Comparison of ENCODE assay signal across 13 cellular contexts in the genomic region with DNA sequence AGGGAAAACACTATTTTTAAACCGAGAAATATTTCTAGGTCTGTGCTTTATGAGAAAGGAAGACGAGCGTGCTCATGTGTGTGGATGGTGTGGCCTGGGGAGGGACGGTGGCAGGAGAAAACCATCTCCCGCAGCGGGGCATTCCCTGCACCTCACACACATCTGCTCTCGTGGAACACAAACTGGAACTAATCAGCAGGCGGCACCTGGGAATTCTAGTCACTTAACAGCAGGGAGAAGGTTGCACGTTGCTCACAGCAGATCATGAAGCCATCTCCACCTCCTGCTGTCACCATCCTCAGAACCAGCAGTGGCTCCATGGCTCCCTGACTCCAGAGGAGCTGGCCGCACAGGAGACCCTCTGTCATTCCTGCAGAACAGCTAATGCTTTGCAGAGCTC. TPM values are rescaled to one million over a fixed set of nuclear protein-coding genes. Genes with fewer than 3 reads are reported as not detected.
DNase-seq lines count a peak whose midpoint lies in the region; ATAC-seq and TF ChIP-seq lines count a peak whose summit lies in the region.
"Had no signal": no experiment of that assay in that cellular context is flagged by ENCODE, and none has a peak within 500 bp of the region (broad histone marks: within the 10 kb centered on the region; RNA-seq: fewer than 3 reads in every experiment).

No MANE protein-coding gene starts in this region.

- peak; percentile 9 to 29 for ATAC-seq in activated naive CD4-positive, alpha-beta T cell treated with anti-CD3 and anti-CD28 coated beads, Interleukin-2, amount 50 U/mL, for 72 hours
- no peak for ATAC-seq in activated naive CD8-positive, alpha-beta T cell treated with anti-CD3 and anti-CD28 coated beads, Interleukin-2, amount 10 ng/mL, durations not matched to agents 7 days and 5 days (ENCODE audit: low read depth)
- ATAC-seq in GM21723 (IDR thresholded peaks at IDR 0.05; ENCODE audit: unreplicated experiment) (no peak), HG03457 (IDR thresholded peaks at IDR 0.05; ENCODE audit: unreplicated experiment) (no peak)

- peaks cover 0 to 5% of the 10 kb centered on the region in 2 donors for H3K9me3 Mint-ChIP-seq in activated naive CD4-positive, alpha-beta T cell treated with anti-CD3 and anti-CD28 coated beads, Interleukin-2, amount 50 U/mL, for 72 hours
- no peaks in the 10 kb centered on the region for H3K9me3 Mint-ChIP-seq in activated naive CD4-positive, alpha-beta T cell treated with anti-CD3 and anti-CD28 coated beads for 36 hours
- H3K9me3 Mint-ChIP-seq in activated naive CD8-positive, alpha-beta T cell treated with anti-CD3 and anti-CD28 coated beads, Interleukin-2, amount 10 ng/mL, durations not matched to agents 7 days and 5 days: peaks cover 3% of the 10 kb centered on the region

- DNase-seq in activated naive CD4-positive, alpha-beta T cell treated with anti-CD3 and anti-CD28 coated beads, Interleukin-2, amount 50 U/mL, for 72 hours (ENCODE audit: low spot score in 2 of 2): no peak
- no peak for DNase-seq in activated naive CD4-positive, alpha-beta T cell treated with anti-CD3 and anti-CD28 coated beads for 36 hours
- DNase-seq in activated naive CD8-positive, alpha-beta T cell treated with anti-CD3 and anti-CD28 coated beads, Interleukin-2, amount 10 ng/mL, durations not matched to agents 7 days and 5 days: no peak
- peak; percentile 9 for DNase-seq in mucosa of gallbladder (ENCODE audit: low spot score)
- no peak for DNase-seq in uterus
- DNase-seq in tibial nerve (ENCODE audit: low spot score in 2 of 2): no peak
- DNase-seq: AML-193, KG1, NCI-H345, WERI-Rb-1 had no signal

- H3K4me3 Mint-ChIP-seq in activated naive CD4-positive, alpha-beta T cell treated with anti-CD3 and anti-CD28 coated beads for 36 hours: no peak overlapping the region
- peak overlapping the region; percentile 76 for H3K4me3 Mint-ChIP-seq in activated naive CD8-positive, alpha-beta T cell treated with anti-CD3 and anti-CD28 coated beads, Interleukin-2, amount 10 ng/mL, durations not matched to agents 7 days and 5 days

- POLR2A ChIA-PET in activated naive CD8-positive, alpha-beta T cell treated with anti-CD3 and anti-CD28 coated beads, Interleukin-2, amount 10 ng/mL, durations not matched to agents 7 days and 5 days (lab: Charles Lee): interaction anchor here (0.8 kb wide), 1 partner anchor 51 kb away, joined by 6 read pairs; no protein-coding TSS in a partner anchor

- peaks cover 0 to 12% of the 10 kb centered on the region in 2 donors for H3K36me3 Mint-ChIP-seq in activated naive CD4-positive, alpha-beta T cell treated with anti-CD3 and anti-CD28 coated beads, Interleukin-2, amount 50 U/mL, for 72 hours
- peaks cover 4% of the 10 kb centered on the region for H3K36me3 Mint-ChIP-seq in activated naive CD4-positive, alpha-beta T cell treated with anti-CD3 and anti-CD28 coated beads for 36 hours (ENCODE audit: low read depth)
- H3K36me3 Mint-ChIP-seq in activated naive CD8-positive, alpha-beta T cell treated with anti-CD3 and anti-CD28 coated beads, Interleukin-2, amount 10 ng/mL, durations not matched to agents 7 days and 5 days: peaks cover 15% of the 10 kb centered on the region

- TF ChIP-seq EP300 in tibial nerve (IDR thresholded peaks at IDR 0.05): no peak

- H3K4me3 ChIP-seq in uterus (no peak overlapping the region), tibial nerve (no peak overlapping the region)

- no peak overlapping the region for H3K27ac Mint-ChIP-seq in activated naive CD4-positive, alpha-beta T cell treated with anti-CD3 and anti-CD28 coated beads, Interleukin-2, amount 50 U/mL, for 72 hours
- no peak overlapping the region for H3K27ac Mint-ChIP-seq in activated naive CD4-positive, alpha-beta T cell treated with anti-CD3 and anti-CD28 coated beads for 36 hours
- no peak overlapping the region for H3K27ac Mint-ChIP-seq in activated naive CD8-positive, alpha-beta T cell treated with anti-CD3 and anti-CD28 coated beads, Interleukin-2, amount 10 ng/mL, durations not matched to agents 7 days and 5 days

- H3K36me3 ChIP-seq in uterus (no peaks in the 10 kb centered on the region), tibial nerve (peaks cover 0 to 9% (median 0%) of the 10 kb centered on the region in 3 donors)

- peaks cover 0 to 7% of the 10 kb centered on the region in 2 donors for H3K4me1 ChIP-seq in uterus
- H3K4me1 ChIP-seq in tibial nerve: peaks cover 0 to 20% (median 14%) of the 10 kb centered on the region in 4 donors

- CTCF ChIA-PET in activated naive CD4-positive, alpha-beta T cell treated with anti-CD3 and anti-CD28 coated beads for 36 hours (lab: Charles Lee): interaction anchor here (1.2 kb wide), 1 partner anchor 173 kb away, joined by 3 read pairs; no protein-coding TSS in a partner anchor

- 47 to 55% methylated on average over 10 of the region's 10 CpGs for WGBS in tibial nerve, 2 donors

- no peaks in the 10 kb centered on the region for H3K9me3 ChIP-seq in uterus
- H3K9me3 ChIP-seq in tibial nerve: no peaks in the 10 kb centered on the region

- peaks cover 52% of the 10 kb centered on the region for H3K4me1 Mint-ChIP-seq in activated naive CD4-positive, alpha-beta T cell treated with anti-CD3 and anti-CD28 coated beads for 36 hours (ENCODE audit: low read depth)
- peaks cover 43% of the 10 kb centered on the region for H3K4me1 Mint-ChIP-seq in activated naive CD8-positive, alpha-beta T cell treated with anti-CD3 and anti-CD28 coated beads, Interleukin-2, amount 10 ng/mL, durations not matched to agents 7 days and 5 days

- peak overlapping the region; percentile 31 to 42 for H3K27ac ChIP-seq in uterus
- H3K27ac ChIP-seq in tibial nerve: peak overlapping the region in 2 of 4 donors; percentile 52 to 58
- H3K27ac ChIP-seq: RWPE1, WERI-Rb-1 had no signal

- H3K27me3 ChIP-seq in uterus: no peaks in the 10 kb centered on the region
- H3K27me3 ChIP-seq in tibial nerve: no peaks in the 10 kb centered on the region

- TF ChIP-seq CTCF in uterus (IDR thresholded peaks at IDR 0.05) (no peak), tibial nerve (IDR thresholded peaks at IDR 0.05) (no peak)

- intact Hi-C loops in activated naive CD4-positive, alpha-beta T cell treated with anti-CD3 and anti-CD28 coated beads for 36 hours (cut with micrococcal nuclease): loop anchor here (2.0 to 5.0 kb wide), 3 partner anchors 32 to 579 kb away; a partner anchor contains a TSS
- intact Hi-C loops in uterus (cut with DNase I; ENCODE audit: low total_unique reads): no loop called here

- H3K27me3 Mint-ChIP-seq in activated naive CD4-positive, alpha-beta T cell treated with anti-CD3 and anti-CD28 coated beads for 36 hours (ENCODE audit: low read depth): no peaks in the 10 kb centered on the region
- no peaks in the 10 kb centered on the region for H3K27me3 Mint-ChIP-seq in activated naive CD8-positive, alpha-beta T cell treated with anti-CD3 and anti-CD28 coated beads, Interleukin-2, amount 10 ng/mL, durations not matched to agents 7 days and 5 days

- TF ChIP-seq POLR2A in uterus (IDR thresholded peaks at IDR 0.05) (no peak), tibial nerve (IDR thresholded peaks at IDR 0.05) (no peak)

RNA-seq across cellular contexts. Expression of a gene that starts 35.2 kb away (rescaled TPM):
- 1 to 10 TPM; 4.8 to 8.9 TPM for total RNA-seq in activated naive CD4-positive, alpha-beta T cell treated with anti-CD3 and anti-CD28 coated beads, Interleukin-2, amount 50 U/mL, for 72 hours
- total RNA-seq in activated naive CD4-positive, alpha-beta T cell treated with anti-CD3 and anti-CD28 coated beads for 36 hours: 1 to 10 TPM; 6.5 to 7.1 TPM
- total RNA-seq in activated naive CD8-positive, alpha-beta T cell treated with anti-CD3 and anti-CD28 coated beads, Interleukin-2, amount 10 ng/mL, durations not matched to agents 7 days and 5 days: 10 to 100 TPM in 1 of 2 experiments, 1 to 10 TPM in 1; 9.9 to 10.1 TPM
- total RNA-seq in mucosa of gallbladder (34.6 TPM), uterus (10 to 100 TPM in 3 of 4 donors, 1 to 10 TPM in 1; 2.8 to 34.7 (median 20.2) TPM), tibial nerve (10 to 100 TPM; 19.0 to 32.7 (median 29.6) TPM)

Comparison
In these comparisons a context has a peak if more than half of its experiments do, and no peak if none do; other contexts are left out.
1. ATAC-seq: peak in activated naive CD4-positive, alpha-beta T cell treated with anti-CD3 and anti-CD28 coated beads, Interleukin-2, amount 50 U/mL, for 72 hours (2 of 2); none in activated naive CD8-positive, alpha-beta T cell treated with anti-CD3 and anti-CD28 coated beads, Interleukin-2, amount 10 ng/mL, durations not matched to agents 7 days and 5 days (single experiment), GM21723 (single experiment) and HG03457 (single experiment).